8 cellular contexts compared by ENCODE assay signal in the genomic region with DNA sequence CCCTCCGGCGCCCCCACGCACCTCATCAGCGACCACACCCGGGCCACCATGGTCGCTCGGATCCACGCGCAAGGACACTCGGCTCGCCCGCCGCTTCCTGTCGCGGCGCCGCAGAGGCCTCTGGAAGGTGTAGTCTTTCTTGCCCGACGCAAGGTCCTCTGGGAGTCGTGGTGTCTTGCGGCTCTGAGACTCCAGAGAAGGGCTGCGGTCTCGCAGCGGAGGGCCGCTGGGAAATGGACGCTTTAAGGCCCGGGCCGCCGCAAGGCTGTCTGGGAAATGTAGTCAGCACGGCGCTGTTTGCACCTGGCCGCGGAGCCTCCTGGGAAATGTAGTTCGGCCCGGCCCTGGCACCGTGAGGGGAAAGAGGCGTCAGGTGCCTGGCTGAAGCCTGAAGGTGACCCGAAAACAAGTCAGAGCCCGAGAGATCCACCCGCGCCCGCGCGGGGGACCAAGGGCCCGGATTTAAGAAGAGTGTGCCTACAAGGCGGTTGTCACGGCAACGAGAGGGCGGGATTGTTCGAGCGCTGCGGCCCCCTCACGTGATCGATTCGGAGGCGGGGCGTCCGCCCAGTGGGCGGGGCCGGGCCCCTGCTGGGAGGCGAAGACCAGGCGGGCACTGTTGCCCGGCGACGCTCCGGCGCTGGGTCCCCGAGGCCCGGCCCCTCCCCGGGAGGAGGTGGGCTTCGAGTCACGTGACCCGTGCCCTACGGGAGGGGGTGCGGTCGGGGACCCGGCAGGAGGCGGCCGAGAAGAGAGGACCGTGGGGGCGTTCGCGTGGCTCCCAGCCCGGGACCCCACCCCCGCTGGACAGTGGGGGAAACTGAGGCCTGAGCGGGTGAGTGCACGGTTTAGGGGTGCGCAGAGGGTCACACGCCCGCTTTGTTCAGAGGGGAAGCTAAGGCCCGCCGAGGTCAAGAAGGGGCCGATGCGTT. TPM values are rescaled to one million over a fixed set of nuclear protein-coding genes. Genes with fewer than 3 reads are reported as not detected.
DNase-seq lines count a peak whose midpoint lies in the region; ATAC-seq, FAIRE-seq and TF ChIP-seq lines count a peak whose summit lies in the region.

A gene with protein sequence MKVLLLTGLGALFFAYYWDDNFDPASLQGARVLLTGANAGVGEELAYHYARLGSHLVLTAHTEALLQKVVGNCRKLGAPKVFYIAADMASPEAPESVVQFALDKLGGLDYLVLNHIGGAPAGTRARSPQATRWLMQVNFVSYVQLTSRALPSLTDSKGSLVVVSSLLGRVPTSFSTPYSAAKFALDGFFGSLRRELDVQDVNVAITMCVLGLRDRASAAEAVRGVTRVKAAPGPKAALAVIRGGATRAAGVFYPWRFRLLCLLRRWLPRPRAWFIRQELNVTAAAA (plus strand): TSS at position 591 of the 932 bp plus-strand sequence. CDS start 3,806 bp downstream, outside the sequence.
A gene with protein sequence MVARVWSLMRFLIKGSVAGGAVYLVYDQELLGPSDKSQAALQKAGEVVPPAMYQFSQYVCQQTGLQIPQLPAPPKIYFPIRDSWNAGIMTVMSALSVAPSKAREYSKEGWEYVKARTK (minus strand): TSS at position 80 of the 932 bp plus-strand sequence. CDS start 30 bp downstream, at position 50.

- TF ChIP-seq CTCF in AG09309 (IDR thresholded peaks at IDR 0.05; ENCODE audit: control insufficient read depth, insufficient read depth, low read depth, low read length, missing control alignments) (no peak), kidney (IDR thresholded peaks at IDR 0.05; ENCODE audit: borderline replicate concordance, extremely low read depth, insufficient read depth) (no peak)

- intact Hi-C loops in kidney (cut with DNase I): no loop called here

- peak within 1 kb of the TSS; percentile 86 to 94 for H3K27ac ChIP-seq in kidney (ENCODE audit: low read depth in 2 of 2, low read length in 2 of 2)

- H3K9ac ChIP-seq in kidney (ENCODE audit: low read length in 2 of 2): peak within 1 kb of the TSS; percentile 92 to 97

- H3K9me3 ChIP-seq in kidney (ENCODE audit: control insufficient read depth in 1 of 2, low read length in 2 of 2): no peaks in the 10 kb centered on the region

- FAIRE-seq in kidney (lab: Jason Lieb, UNC): peak; percentile 94

- DNase-seq in AG09309 (ENCODE audit: low read depth) (peak; percentile 94), NCI-H446 (lab: John Stamatoyannopoulos, UW) (peak; percentile 99 to 100), cerebellum (ENCODE audit: low spot score) (peak; percentile 98), kidney (peak; percentile 99)
- DNase-seq in activated CD4-positive, CD25-positive, alpha-beta regulatory T cell treated with anti-CD3 and anti-CD28 coated beads, Interleukin-2, amount 50 U/mL, for 72 hours: peak; percentile 99
- peak; percentile 98 for DNase-seq in stimulated activated CD4-positive, alpha-beta T cell treated with anti-CD3 and anti-CD28 coated beads, Interleukin-15, amount 100 ng/mL, for 24 hours

- H3K36me3 ChIP-seq in kidney (ENCODE audit: control insufficient read depth in 1 of 2, insufficient read depth in 2 of 2, low read length in 2 of 2): no peaks in the 10 kb centered on the region

- peak within 1 kb of the TSS; percentile 85 for H3K4me3 ChIP-seq in AG09309 (ENCODE audit: control insufficient read depth, low read depth, low read length)
- H3K4me3 ChIP-seq in kidney (ENCODE audit: low read length in 2 of 2): peak within 1 kb of the TSS; percentile 97 to 99

- peaks cover 5 to 12% of the 10 kb centered on the region in 2 donors for H3K4me1 ChIP-seq in kidney (ENCODE audit: control insufficient read depth in 1 of 2, insufficient read depth in 1 of 2, low read depth in 1 of 2, low read length in 2 of 2)

- ATAC-seq in GM19025 (IDR thresholded peaks at IDR 0.05; ENCODE audit: low read depth, unreplicated experiment) (peak; percentile 89), HG03342 (IDR thresholded peaks at IDR 0.05; ENCODE audit: unreplicated experiment) (peak; percentile 82)

RNA-seq across cellular contexts. Expression of the first gene that starts in this region (rescaled TPM):
- total RNA-seq in cerebellum (15.0 TPM), kidney (7.8 TPM)
- 29.9 TPM for polyA plus RNA-seq in kidney (ENCODE audit: insufficient read depth, low read depth, low replicate concordance)

RNA-seq across cellular contexts. Expression of the second gene that starts in this region (rescaled TPM):
- 12.2 TPM for total RNA-seq in cerebellum
- 74.6 TPM for total RNA-seq in kidney
- 244 TPM for polyA plus RNA-seq in kidney (ENCODE audit: insufficient read depth, low read depth, low replicate concordance)

Comparison
In these comparisons a context has a peak if more than half of its experiments do, and no peak if none do; other contexts are left out.
1. Peak in every context shown above with its lines: DNase-seq, ATAC-seq, H3K4me3 ChIP-seq and H3K27ac ChIP-seq.